ENCODE assay signal across 11 cellular contexts in the genomic region with DNA sequence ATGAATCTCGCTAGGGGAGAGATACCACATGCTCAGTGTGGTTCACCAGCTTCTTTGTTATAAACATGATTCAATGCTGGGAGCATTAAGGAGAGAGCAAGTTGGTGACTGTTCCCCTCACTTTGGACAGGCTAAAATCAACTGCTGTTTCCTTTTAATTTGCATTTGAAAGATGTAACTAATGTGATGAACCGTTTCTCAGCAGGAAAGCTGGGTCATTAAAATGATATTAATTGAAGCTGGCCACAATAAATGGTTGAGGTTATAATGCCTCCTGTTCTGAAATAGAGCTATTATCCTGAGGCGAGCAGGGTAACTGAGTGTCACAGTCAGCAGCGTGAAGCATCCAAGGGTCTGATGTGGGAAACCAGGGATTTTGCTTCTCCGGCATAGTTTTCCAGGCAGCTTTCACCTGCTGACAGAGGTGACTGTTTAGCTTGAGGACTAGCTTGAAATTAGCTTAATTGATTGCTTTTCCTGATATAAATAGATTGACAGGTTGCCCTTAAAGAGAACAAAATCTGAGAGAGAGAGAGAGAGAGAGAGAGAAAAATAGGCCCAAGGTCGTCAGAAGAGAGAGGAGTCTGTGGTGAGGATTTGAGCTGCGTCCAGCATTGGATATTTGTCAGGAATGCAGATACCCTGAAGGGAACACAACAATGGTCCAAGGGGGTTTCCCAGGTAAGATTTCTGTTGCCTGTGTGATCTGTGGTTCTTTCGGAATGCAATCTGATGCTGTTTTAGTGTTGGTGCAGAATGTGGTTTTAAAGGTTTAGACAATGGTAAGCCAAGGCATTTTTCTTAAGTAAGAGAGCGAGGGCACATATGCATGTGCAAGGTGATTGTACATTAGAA.
DNase-seq lines count a peak whose midpoint lies in the region; ATAC-seq, FAIRE-seq and TF ChIP-seq lines count a peak whose summit lies in the region.
"Had no signal": no experiment of that assay in that cellular context is flagged by ENCODE, and none has a peak within 500 bp of the region (broad histone marks: within the 10 kb centered on the region; RNA-seq: fewer than 3 reads in every experiment).

No MANE protein-coding gene starts in this region.

- peak; percentile 43 to 81 (median 70) for ATAC-seq in pancreas

- H3K4me1 ChIP-seq in HUES48 (ENCODE audit: control insufficient read depth, insufficient read depth, low read length) = peaks cover 52% of the 10 kb centered on the region
- peaks cover 0 to 11% (median 0%) of the 10 kb centered on the region in 3 donors for H3K4me1 ChIP-seq in pancreas

- TF ChIP-seq CTCF in pancreas (IDR thresholded peaks at IDR 0.05) = no peak

- H3K9me3 ChIP-seq in HUES48 (ENCODE audit: control insufficient read depth, insufficient read depth, low read length) (no peaks in the 10 kb centered on the region), SK-N-MC (ENCODE audit: low read depth, low read length) (no peaks in the 10 kb centered on the region), pancreas (no peaks in the 10 kb centered on the region)
- H3K9me3 ChIP-seq: Caco-2 had no signal

- H3K27ac ChIP-seq in HUES48 (ENCODE audit: low read depth, low read length) = peak overlapping the region; percentile 97
- peak overlapping the region; percentile 28; the same call in 1 of the 2 replicates for H3K27ac ChIP-seq in SK-N-MC
- no peak overlapping the region for H3K27ac ChIP-seq in pancreas

- H3K9ac ChIP-seq in HUES48 (ENCODE audit: low read depth, low read length) = peak overlapping the region; percentile 73
- H3K9ac ChIP-seq in SK-N-MC (ENCODE audit: insufficient read length) = peak overlapping the region; percentile 53

- no peak for FAIRE-seq in pancreas (lab: Jason Lieb, UNC)
- FAIRE-seq: GM18507 had no signal

- no peak for DNase-seq in SK-N-MC (ENCODE audit: low read depth, low spot score)
- DNase-seq in glomerular visceral epithelial cell (ENCODE audit: extremely low spot score) = peak; percentile 91
- DNase-seq in pancreas = peak in 1 of 6 donors; percentile 16
- DNase-seq in DMS153 (lab: John Stamatoyannopoulos, UW) = no peak
- no peak for DNase-seq in T-helper 1 cell
- no peak for DNase-seq in NCI-H526 treated with DMSO at 0.1 percent for 48 hours (lab: John Stamatoyannopoulos, UW)
- DNase-seq in SKM-1 (lab: John Stamatoyannopoulos, UW; ENCODE audit: unreplicated experiment) = no peak
- DNase-seq: Caco-2, NCI-H1694 treated with DMSO at 0.1 percent for 48 hours had no signal

- H3K4me3 ChIP-seq in HUES48 (ENCODE audit: low read depth, low read length) = peak overlapping the region; percentile 44
- H3K4me3 ChIP-seq in SK-N-MC = peak overlapping the region; percentile 34; the same call in 1 of the 2 replicates
- H3K4me3 ChIP-seq in pancreas = no peak overlapping the region

- WGBS in pancreas, 2 donors = 55 to 63% methylated on average over 9 of the region's 9 CpGs

- intact Hi-C loops in pancreas (cut with DNase I) = no loop called here

- no peaks in the 10 kb centered on the region for H3K36me3 ChIP-seq in HUES48 (ENCODE audit: control insufficient read depth, insufficient read depth, low read length)
- H3K36me3 ChIP-seq in SK-N-MC (ENCODE audit: insufficient read depth, low read length) = no peaks in the 10 kb centered on the region
- H3K36me3 ChIP-seq in pancreas = no peaks in the 10 kb centered on the region

- H3K27me3 ChIP-seq in HUES48 (ENCODE audit: control insufficient read depth, insufficient read depth, low read length) = no peaks in the 10 kb centered on the region
- no peaks in the 10 kb centered on the region for H3K27me3 ChIP-seq in pancreas

Comparison
In these comparisons a context has a peak if more than half of its experiments do, and no peak if none do; other contexts are left out.
1. H3K27ac ChIP-seq: peak in HUES48 (single experiment) and SK-N-MC (single experiment); none in pancreas (0 of 4).
2. H3K4me3 ChIP-seq: peak in HUES48 (single experiment) and SK-N-MC (single experiment); none in pancreas (0 of 4).